8 cellular contexts compared by ENCODE assay signal in genomic region chr12:6452245-6452731, GRCh38. TPM values are rescaled to one million over a fixed set of nuclear protein-coding genes. Genes with fewer than 3 reads are reported as not detected.
DNase-seq lines count a peak whose midpoint lies in the region; ATAC-seq and TF ChIP-seq lines count a peak whose summit lies in the region.

No MANE protein-coding gene starts in this region.

- TF ChIP-seq CTCF in RWPE2 (IDR thresholded peaks at IDR 0.05; ENCODE audit: poor library complexity, severe bottlenecking) (no peak), endodermal cell (conservative IDR thresholded peaks at IDR 0.05) (no peak), uterus (IDR thresholded peaks at IDR 0.05) (no peak), GM13976 (IDR thresholded peaks at IDR 0.05; ENCODE audit: borderline replicate concordance, control extremely low read depth, extremely low read depth, insufficient read depth, missing control alignments) (no peak)

- CTCF ChIA-PET in activated CD4-positive, alpha-beta T cell treated with anti-CD3 and anti-CD28 coated beads for 36 hours (lab: Charles Lee), result interaction anchor here (1.2 to 3.6 kb wide), 6 partner anchors 9 to 168 kb away, joined by 3 to 34 read pairs (median 12); partner anchors contain the start of gene VAMP1

- peaks cover 4% of the 10 kb centered on the region for H3K4me1 ChIP-seq in RWPE2 (ENCODE audit: insufficient read depth, poor library complexity, severe bottlenecking)
- H3K4me1 ChIP-seq in endodermal cell (ENCODE audit: control insufficient read depth, insufficient read depth, low read length), result peaks cover 16% of the 10 kb centered on the region
- peaks cover 28 to 32% of the 10 kb centered on the region in 2 donors for H3K4me1 ChIP-seq in mucosa of rectum (ENCODE audit: control insufficient read depth in 2 of 2, insufficient read depth in 2 of 2, low read length in 2 of 2)
- peaks cover 9 to 15% of the 10 kb centered on the region in 2 donors for H3K4me1 ChIP-seq in uterus

- POLR2A ChIA-PET in activated CD4-positive, alpha-beta T cell treated with anti-CD3 and anti-CD28 coated beads for 36 hours (lab: Charles Lee), result interaction anchor here (0.9 to 2.7 kb wide), 8 partner anchors 8 to 115 kb away, joined by 3 to 20 read pairs (median 6); partner anchors contain the start of genes GAPDH and VAMP1

- no peaks in the 10 kb centered on the region for H3K27me3 Mint-ChIP-seq in activated CD4-positive, alpha-beta T cell treated with anti-CD3 and anti-CD28 coated beads for 36 hours
- H3K27me3 Mint-ChIP-seq in endodermal cell (ENCODE audit: insufficient read depth), result no peaks in the 10 kb centered on the region

- H3K9me3 Mint-ChIP-seq in activated CD4-positive, alpha-beta T cell treated with anti-CD3 and anti-CD28 coated beads for 36 hours (ENCODE audit: low read depth), result no peaks in the 10 kb centered on the region
- no peaks in the 10 kb centered on the region for H3K9me3 Mint-ChIP-seq in endodermal cell

- H3K4me1 Mint-ChIP-seq in activated CD4-positive, alpha-beta T cell treated with anti-CD3 and anti-CD28 coated beads for 36 hours, result peaks cover 67% of the 10 kb centered on the region
- peaks cover 33% of the 10 kb centered on the region for H3K4me1 Mint-ChIP-seq in endodermal cell

- peak overlapping the region; percentile 99 for H3K27ac Mint-ChIP-seq in activated CD4-positive, alpha-beta T cell treated with anti-CD3 and anti-CD28 coated beads for 36 hours
- peak overlapping the region; percentile 86 for H3K27ac Mint-ChIP-seq in endodermal cell

- no peaks in the 10 kb centered on the region for H3K27me3 ChIP-seq in RWPE2 (ENCODE audit: insufficient read depth, poor library complexity, severe bottlenecking)
- H3K27me3 ChIP-seq in endodermal cell (ENCODE audit: control insufficient read depth, insufficient read depth, low read length, poor library complexity, severe bottlenecking), result no peaks in the 10 kb centered on the region
- H3K27me3 ChIP-seq in mucosa of rectum (ENCODE audit: control insufficient read depth in 2 of 2, insufficient read depth in 2 of 2, low read length in 2 of 2), result no peaks in the 10 kb centered on the region
- no peaks in the 10 kb centered on the region for H3K27me3 ChIP-seq in uterus

- WGBS in endodermal cell (ENCODE audit: insufficient coverage in 1 of 2, insufficient read length in 1 of 2), 2 experiments, result 61 to 70% methylated on average over 6 to 7 of the region's 7 CpGs

- ATAC-seq in activated CD4-positive, alpha-beta T cell treated with anti-CD3 and anti-CD28 coated beads for 36 hours, result peak; percentile 3
- peak; percentile 44 for ATAC-seq in RWPE2 (ENCODE audit: low read depth)

- no peak for TF ChIP-seq POLR2A in uterus (IDR thresholded peaks at IDR 0.05)

- H3K9ac ChIP-seq in endodermal cell (ENCODE audit: extremely low read depth, low read length, poor library complexity, severe bottlenecking) (no peak overlapping the region), mucosa of rectum (ENCODE audit: low read depth in 1 of 2, low read length in 2 of 2) (peak overlapping the region; percentile 97 to 99)

- in situ Hi-C loops in GM13976 (cut with MboI; ENCODE audit: low sequenced_read_pairs, unreplicated experiment), result no loop called here

- no peaks in the 10 kb centered on the region for H3K36me3 ChIP-seq in RWPE2 (ENCODE audit: low read depth)
- no peaks in the 10 kb centered on the region for H3K36me3 ChIP-seq in endodermal cell (ENCODE audit: control insufficient read depth, insufficient read depth, low read length)
- H3K36me3 ChIP-seq in mucosa of rectum (ENCODE audit: control insufficient read depth in 2 of 2, insufficient read depth in 2 of 2, low read length in 2 of 2), result peaks cover 25 to 31% of the 10 kb centered on the region in 2 donors
- H3K36me3 ChIP-seq in uterus, result no peaks in the 10 kb centered on the region

- peak; percentile 47 for DNase-seq in activated CD4-positive, alpha-beta T cell treated with anti-CD3 and anti-CD28 coated beads for 36 hours
- no peak for DNase-seq in activated CD4-positive, alpha-beta T cell treated with anti-CD3 and anti-CD28 coated beads, Interleukin-2, amount 50 U/mL, for 1 hour
- DNase-seq in RWPE2 (ENCODE audit: low spot score) (peak; percentile 41), endodermal cell (no peak), uterus (peak in 1 of 2 donors; percentile 48), GM13976 (ENCODE audit: low spot score) (no peak), GF-D8 (lab: John Stamatoyannopoulos, UW) (no peak)

- peak overlapping the region; percentile 100 for H3K4me3 Mint-ChIP-seq in activated CD4-positive, alpha-beta T cell treated with anti-CD3 and anti-CD28 coated beads for 36 hours
- peak overlapping the region; percentile 45 for H3K4me3 Mint-ChIP-seq in endodermal cell

- H3K27ac ChIP-seq in RWPE2 (ENCODE audit: poor library complexity, severe bottlenecking) (peak overlapping the region; percentile 68), endodermal cell (ENCODE audit: low read depth, low read length) (peak overlapping the region; percentile 18), mucosa of rectum (ENCODE audit: low read depth in 2 of 2, low read length in 2 of 2) (peak overlapping the region; percentile 93 to 99), uterus (peak overlapping the region; percentile 92 to 98)

- H3K4me3 ChIP-seq in RWPE2 (ENCODE audit: severe bottlenecking) (peak overlapping the region; percentile 41), endodermal cell (ENCODE audit: low read length) (no peak overlapping the region), mucosa of rectum (ENCODE audit: low read length in 2 of 2) (peak overlapping the region; percentile 79 to 95), uterus (peak overlapping the region; percentile 55 to 80)

- intact Hi-C loops in activated CD4-positive, alpha-beta T cell treated with anti-CD3 and anti-CD28 coated beads for 36 hours (cut with DNase I, micrococcal nuclease), result loop anchor here (1.0 to 5.0 kb wide), 3 partner anchors 9 to 40 kb away; partner anchors contain the start of genes MRPL51 (in 1 of the 2) and NCAPD2 (in 1 of the 2)
- intact Hi-C loops in uterus (cut with DNase I; ENCODE audit: low total_unique reads), result no loop called here

- peaks cover 86% of the 10 kb centered on the region for H3K36me3 Mint-ChIP-seq in activated CD4-positive, alpha-beta T cell treated with anti-CD3 and anti-CD28 coated beads for 36 hours (ENCODE audit: low read depth)
- H3K36me3 Mint-ChIP-seq in endodermal cell (ENCODE audit: low read depth), result no peaks in the 10 kb centered on the region

- H3K9me3 ChIP-seq in RWPE2 (ENCODE audit: severe bottlenecking) (no peaks in the 10 kb centered on the region), endodermal cell (ENCODE audit: control insufficient read depth, low read length) (no peaks in the 10 kb centered on the region), mucosa of rectum (ENCODE audit: control insufficient read depth in 2 of 2, low read length in 2 of 2) (no peaks in the 10 kb centered on the region), uterus (no peaks in the 10 kb centered on the region)

RNA-seq across cellular contexts. Expression of gene TAPBPL, which starts 0.4 kb away (rescaled TPM):
- total RNA-seq in activated CD4-positive, alpha-beta T cell treated with anti-CD3 and anti-CD28 coated beads for 36 hours, result 10 to 100 TPM; 27.4 to 40.8 TPM
- total RNA-seq in endodermal cell (1 to 10 TPM in 1 of 2 donors, under 1 TPM in 1; 0.55 to 1.4 TPM), uterus (10 to 100 TPM in 3 of 4 donors, 1 to 10 TPM in 1; 10.0 to 25.7 (median 17.1) TPM)
- polyA plus RNA-seq in endodermal cell (2013, experiment 1 of 2), result 0.46 TPM
- 0.41 TPM for polyA plus RNA-seq in endodermal cell (2013, experiment 2 of 2)

RNA-seq across cellular contexts. Expression of gene CD27, which starts 7.5 kb away (rescaled TPM):
- 100 to 1,000 TPM in 1 of 2 experiments, 10 to 100 TPM in 1; 85.4 to 116 TPM for total RNA-seq in activated CD4-positive, alpha-beta T cell treated with anti-CD3 and anti-CD28 coated beads for 36 hours
- under 1 TPM in 1 of 2 donors, not detected in 1; 0.44 TPM for total RNA-seq in endodermal cell
- not detected for polyA plus RNA-seq in endodermal cell (2013, experiment 1 of 2)
- not detected for polyA plus RNA-seq in endodermal cell (2013, experiment 2 of 2)
- total RNA-seq in uterus, result 1 to 10 TPM in 1 of 4 donors, under 1 TPM in 1, not detected in 2; 0.35 to 1.4 TPM

RNA-seq across cellular contexts. Expression of gene VAMP1, which starts 18.2 kb away (rescaled TPM):
- total RNA-seq in activated CD4-positive, alpha-beta T cell treated with anti-CD3 and anti-CD28 coated beads for 36 hours, result 10 to 100 TPM; 34.5 to 52.3 TPM
- total RNA-seq in endodermal cell, result 10 to 100 TPM in 1 of 2 donors, 1 to 10 TPM in 1; 5.6 to 17.8 TPM
- polyA plus RNA-seq in endodermal cell (2013, experiment 1 of 2), result 15.1 TPM
- polyA plus RNA-seq in endodermal cell (2013, experiment 2 of 2), result 12.9 TPM
- 10 to 100 TPM in 1 of 4 donors, 1 to 10 TPM in 3; 1.0 to 17.7 (median 6.8) TPM for total RNA-seq in uterus

RNA-seq across cellular contexts. Expression of gene MRPL51, which starts 40.8 kb away (rescaled TPM):
- 100 to 1,000 TPM; 232 to 275 TPM for total RNA-seq in activated CD4-positive, alpha-beta T cell treated with anti-CD3 and anti-CD28 coated beads for 36 hours
- total RNA-seq in endodermal cell (100 to 1,000 TPM; 196 to 450 TPM), uterus (10 to 100 TPM; 14.1 to 83.7 (median 36.4) TPM)
- 216 TPM for polyA plus RNA-seq in endodermal cell (2013, experiment 1 of 2)
- 234 TPM for polyA plus RNA-seq in endodermal cell (2013, experiment 2 of 2)

RNA-seq across cellular contexts. Expression of gene NCAPD2, which starts 41.6 kb away (rescaled TPM):
- total RNA-seq in activated CD4-positive, alpha-beta T cell treated with anti-CD3 and anti-CD28 coated beads for 36 hours, result 100 to 1,000 TPM; 199 to 210 TPM
- total RNA-seq in endodermal cell (100 to 1,000 TPM in 1 of 2 donors, 10 to 100 TPM in 1; 90.3 to 150 TPM), uterus (100 to 1,000 TPM in 1 of 4 donors, 10 to 100 TPM in 2, 1 to 10 TPM in 1; 2.8 to 145 (median 19.3) TPM)
- polyA plus RNA-seq in endodermal cell (2013, experiment 1 of 2), result 118 TPM
- polyA plus RNA-seq in endodermal cell (2013, experiment 2 of 2), result 118 TPM

Comparison
In these comparisons a context has a peak if more than half of its experiments do, and no peak if none do; other contexts are left out.
1. DNase-seq: peak in activated CD4-positive, alpha-beta T cell treated with anti-CD3 and anti-CD28 coated beads for 36 hours (single experiment) and RWPE2 (single experiment); none in activated CD4-positive, alpha-beta T cell treated with anti-CD3 and anti-CD28 coated beads, Interleukin-2, amount 50 U/mL, for 1 hour (single experiment), endodermal cell (single experiment), GM13976 (single experiment) and GF-D8 (single experiment).
2. H3K27ac ChIP-seq: peak in every context shown above with its lines; median percentile 96 in mucosa of rectum; 95 in uterus; 68 in RWPE2; 18 in endodermal cell.
3. RNA of gene TAPBPL, which starts 0.4 kb away (total RNA-seq): 27.4 to 40.8 TPM in activated CD4-positive, alpha-beta T cell treated with anti-CD3 and anti-CD28 coated beads for 36 hours and 10.0 to 25.7 TPM in uterus; 0.55 to 1.4 TPM in endodermal cell; every median in the first group is over 4 times any median in the second.
4. RNA of gene CD27, which starts 7.5 kb away (total RNA-seq): 85.4 to 116 TPM in activated CD4-positive, alpha-beta T cell treated with anti-CD3 and anti-CD28 coated beads for 36 hours; 0.44 TPM in endodermal cell and 0.35 to 1.4 TPM in uterus; every median in the first group is over 10 times any median in the second.